ENCODE assay signal across 8 cellular contexts in the genomic region with DNA sequence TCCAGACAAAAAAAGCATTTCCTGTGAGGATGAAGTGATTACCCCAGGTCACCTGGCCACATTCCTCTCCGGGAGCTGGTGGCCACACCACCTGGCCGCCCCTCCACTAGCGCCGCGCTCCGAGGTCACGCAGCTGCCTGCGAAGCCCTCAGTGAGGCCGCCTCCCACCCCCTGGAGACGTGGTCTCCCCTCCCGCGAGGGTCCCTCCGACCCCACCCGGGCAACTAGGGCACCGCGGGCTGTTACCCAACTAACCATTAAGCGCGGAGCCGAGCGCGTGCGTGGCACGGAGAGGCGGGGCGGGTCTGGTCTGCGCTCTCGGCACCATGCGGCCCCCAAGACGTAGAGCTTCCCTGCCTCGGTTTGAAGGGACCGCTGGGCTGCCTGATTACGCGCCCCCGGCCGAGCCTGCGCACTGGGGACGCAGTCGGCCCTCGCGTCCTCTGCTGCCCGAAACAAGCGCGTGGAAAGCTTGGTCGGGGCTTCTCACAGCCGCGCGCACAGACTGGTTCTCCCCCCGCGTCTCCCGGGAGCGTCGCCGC.
DNase-seq lines count a peak whose midpoint lies in the region; TF ChIP-seq lines count a peak whose summit lies in the region.

No MANE protein-coding gene starts in this region.

- DNase-seq in BJ (ENCODE audit: low read depth) (no peak), NCI-H1092 (lab: John Stamatoyannopoulos, UW) (peak; percentile 63), T-helper 9 cell (no peak)
- DNase-seq in effector CD4-positive, alpha-beta T cell: no peak
- no peak for DNase-seq in stimulated activated CD4-positive, alpha-beta T cell treated with anti-CD3 and anti-CD28 coated beads, Interleukin-4, amount 100 ng/mL, for 1 hour

- no peaks in the 10 kb centered on the region for H3K27me3 ChIP-seq in BJ (ENCODE audit: control insufficient read depth, insufficient read depth, low read length)

- TF ChIP-seq CTCF in BJ (IDR thresholded peaks at IDR 0.05; ENCODE audit: insufficient read depth, low read depth, low read length) (no peak), brain (conservative IDR thresholded peaks at IDR 0.05) (no peak)

- peak overlapping the region; percentile 46 for H3K4me3 ChIP-seq in BJ (ENCODE audit: low read depth, low read length)
- H3K4me3 ChIP-seq in iPS-18c (ENCODE audit: insufficient read depth, low read depth, low read length): peak overlapping the region; percentile 20; the same call in 1 of the 2 replicates
- H3K4me3 ChIP-seq in skin epidermis: peak overlapping the region; percentile 25 to 40 (median 34)

- H3K27ac ChIP-seq in skin epidermis: peak overlapping the region in 1 of 21 experiments; percentile 21

- CTCF ChIA-PET in BJ (lab: Yijun Ruan, JAX): interaction anchor here (0.7 to 1.6 kb wide), 4 partner anchors 10 to 223 kb away, joined by 3 to 4 read pairs (median 3); partner anchors contain the start of gene LRIG2

- H3K4me1 Mint-ChIP-seq in brain: peaks cover 8% of the 10 kb centered on the region

- H3K9me3 Mint-ChIP-seq in brain: peaks cover 0 to 5% (median 0%) of the 10 kb centered on the region in 5 experiments

- H3K4me3 Mint-ChIP-seq in brain: peak overlapping the region; percentile 82 to 89 (median 84)

- peak overlapping the region in 2 of 5 experiments; percentile 74 to 75 for H3K27ac Mint-ChIP-seq in brain

- H3K9me3 ChIP-seq in iPS-18c (ENCODE audit: control insufficient read depth, insufficient read depth, low read length): no peaks in the 10 kb centered on the region

- POLR2A ChIA-PET in BJ (lab: Charles Lee): no interaction called here

- H3K27me3 Mint-ChIP-seq in brain: no peaks in the 10 kb centered on the region

- H3K36me3 ChIP-seq in BJ (ENCODE audit: control insufficient read depth, insufficient read depth, low read length): no peaks in the 10 kb centered on the region

- H3K36me3 Mint-ChIP-seq in brain: no peaks in the 10 kb centered on the region
